Comparison of ENCODE assay signal across 8 cellular contexts in genomic region chr4:158722917-158723793, GRCh38. TPM values are rescaled to one million over a fixed set of nuclear protein-coding genes. Genes with fewer than 3 reads are reported as not detected.
A peak's percentile ranks its signal among the peaks of the same experiment; 100 is the strongest.
DNase-seq lines count a peak whose midpoint lies in the region; ATAC-seq and TF ChIP-seq lines count a peak whose summit lies in the region.

Gene PPID (minus strand): TSS chr4:158723396. CDS start chr4:158723288, 108 bp downstream.

- ATAC-seq in HG02798 (IDR thresholded peaks at IDR 0.05; ENCODE audit: poor library complexity, unreplicated experiment) (peak; percentile 98), heart right ventricle (peak; percentile 97 to 99 (median 98))

- in situ Hi-C loops in GM13976 (cut with MboI; ENCODE audit: low sequenced_read_pairs, unreplicated experiment): no loop called here

- no peak for TF ChIP-seq CTCF in GM13976 (IDR thresholded peaks at IDR 0.05; ENCODE audit: borderline replicate concordance, control extremely low read depth, extremely low read depth, insufficient read depth, missing control alignments)
- TF ChIP-seq CTCF in heart right ventricle (IDR thresholded peaks at IDR 0.05): peak in 2 of 9 donors; percentile 18 to 19
- TF ChIP-seq CTCF in type B pancreatic cell (conservative IDR thresholded peaks at IDR 0.05): no peak

- H3K27ac ChIP-seq in heart right ventricle: peak within 1 kb of the TSS; percentile 82 to 97 (median 92)

- peak within 1 kb of the TSS; percentile 98 for H3K27ac Mint-ChIP-seq in type B pancreatic cell

- peak within 1 kb of the TSS; percentile 98 for H3K4me3 Mint-ChIP-seq in type B pancreatic cell

- H3K27me3 Mint-ChIP-seq in type B pancreatic cell: peaks cover 14% of the 10 kb centered on the region

- DNase-seq in GM13976 (ENCODE audit: low spot score) (peak; percentile 92), NCI-H1417 treated with DMSO at 0.1 percent for 48 hours (lab: John Stamatoyannopoulos, UW) (peak; percentile 24), amniotic epithelial cell (ENCODE audit: low read depth) (peak; percentile 64), heart right ventricle (peak; percentile 82 to 88), posterior cingulate gyrus (peak; percentile 77 to 97 (median 86)), type B pancreatic cell (ENCODE audit: extremely low spot score, unreplicated experiment) (peak; percentile 81)

- peak within 1 kb of the TSS; percentile 62 to 97 (median 78) for H3K4me3 ChIP-seq in heart right ventricle

- H3K36me3 Mint-ChIP-seq in type B pancreatic cell: peaks cover 24% of the 10 kb centered on the region

- no peaks in the 10 kb centered on the region for H3K9me3 ChIP-seq in heart right ventricle

- H3K4me1 Mint-ChIP-seq in type B pancreatic cell (ENCODE audit: unreplicated experiment): peaks cover 18% of the 10 kb centered on the region

- H3K27me3 ChIP-seq in heart right ventricle: no peaks in the 10 kb centered on the region

- intact Hi-C loops in T-helper 1 cell treated with Interleukin-12 subunit alpha and Interleukin-12 subunit beta and Interleukin-4 antibody, amounts not matched to agents 30 ng/mL and 1 ng/mL, for 36 hours (cut with micrococcal nuclease): loop anchor here (1.0 to 10.0 kb wide), 7 partner anchors 46 to 480 kb away; partner anchors contain the start of genes ETFDH, FNIP2 and RAPGEF2
- intact Hi-C loops in heart right ventricle (cut with DNase I) (loop anchor here in 9 of 10 donors (5.0 to 10.0 kb wide), 5 partner anchors 452 to 732 kb away; no protein-coding TSS in a partner anchor), posterior cingulate gyrus (cut with DNase I) (loop anchor here (2.0 kb wide), 1 partner anchor 50 kb away; the partner anchor contains the start of gene ETFDH)

- no peaks in the 10 kb centered on the region for H3K9me3 Mint-ChIP-seq in type B pancreatic cell

- H3K36me3 ChIP-seq in heart right ventricle: peaks cover 0 to 32% (median 21%) of the 10 kb centered on the region in 9 donors

- peaks cover 0 to 29% (median 10%) of the 10 kb centered on the region in 9 donors for H3K4me1 ChIP-seq in heart right ventricle

- 0% methylated on average over 65 of the region's 65 CpGs for WGBS in heart right ventricle, 2 donors

RNA-seq across cellular contexts. Expression of gene PPID, which starts in this region (rescaled TPM):
- total RNA-seq in T-helper 1 cell treated with Interleukin-12 subunit alpha and Interleukin-12 subunit beta and Interleukin-4 antibody, amounts not matched to agents 30 ng/mL and 1 ng/mL, for 36 hours: 39.4 and 41.6 TPM in 2 replicates
- 10 to 100 TPM; 23.8 to 37.1 (median 33.1) TPM for total RNA-seq in heart right ventricle
- 10 to 100 TPM; 24.4 to 35.4 TPM for polyA plus RNA-seq in heart right ventricle
- 34.6 and 40.6 TPM in 2 replicates for total RNA-seq in type B pancreatic cell (ENCODE audit: low replicate concordance)

Comparison
In these comparisons a context has a peak if more than half of its experiments do, and no peak if none do; other contexts are left out.
1. Peak in every context shown above with its lines: DNase-seq, ATAC-seq, H3K4me3 ChIP-seq and H3K27ac ChIP-seq.
2. DNase-seq: peak in every context shown above with its lines; median percentile 92 in GM13976; 86 in posterior cingulate gyrus; 85 in heart right ventricle; 81 in type B pancreatic cell; 64 in amniotic epithelial cell; 24 in NCI-H1417 treated with DMSO at 0.1 percent for 48 hours.